Comparison of ENCODE assay signal across 9 cellular contexts in genomic region chr1:84724128-84724860, GRCh38. TPM values are rescaled to one million over a fixed set of nuclear protein-coding genes. Genes with fewer than 3 reads are reported as not detected.
DNase-seq lines count a peak whose midpoint lies in the region; ATAC-seq, FAIRE-seq and TF ChIP-seq lines count a peak whose summit lies in the region.
"Had no signal": no experiment of that assay in that cellular context is flagged by ENCODE, and none has a peak within 500 bp of the region (broad histone marks: within the 10 kb centered on the region; RNA-seq: fewer than 3 reads in every experiment).

No MANE protein-coding gene starts in this region.

- no peak for TF ChIP-seq POLR2A in GM12892 (IDR thresholded peaks at IDR 0.05; ENCODE audit: low read depth, low read length)

- POLR2A ChIA-PET in PC-3 (lab: Charles Lee; ENCODE audit: unreplicated experiment), result no interaction called here

- no peak overlapping the region for H3K27ac Mint-ChIP-seq in activated naive CD8-positive, alpha-beta T cell treated with anti-CD3 and anti-CD28 coated beads for 36 hours
- no peak overlapping the region for H3K27ac Mint-ChIP-seq in neural crest cell (ENCODE audit: unreplicated experiment)

- H3K4me3 Mint-ChIP-seq in activated naive CD8-positive, alpha-beta T cell treated with anti-CD3 and anti-CD28 coated beads for 36 hours, result no peak overlapping the region
- H3K4me3 Mint-ChIP-seq in neural crest cell, result no peak overlapping the region

- H3K27me3 ChIP-seq in PC-3 (ENCODE audit: low read length), result no peaks in the 10 kb centered on the region

- DNase-seq in GM12892 (ENCODE audit: insufficient read length) (no peak), PC-3 (no peak), neural crest cell (ENCODE audit: low read depth, low spot score) (no peak), GM19239 (ENCODE audit: insufficient read length, low spot score) (no peak)
- DNase-seq in activated naive CD8-positive, alpha-beta T cell treated with anti-CD3 and anti-CD28 coated beads for 36 hours, result peak; percentile 33

- H3K36me3 Mint-ChIP-seq in activated naive CD8-positive, alpha-beta T cell treated with anti-CD3 and anti-CD28 coated beads for 36 hours, result no peaks in the 10 kb centered on the region
- H3K36me3 Mint-ChIP-seq in neural crest cell (ENCODE audit: low read depth), result no peaks in the 10 kb centered on the region

- no peaks in the 10 kb centered on the region for H3K9me3 Mint-ChIP-seq in activated naive CD8-positive, alpha-beta T cell treated with anti-CD3 and anti-CD28 coated beads for 36 hours
- H3K9me3 Mint-ChIP-seq in neural crest cell, result peaks cover 2% of the 10 kb centered on the region

- H3K9me3 ChIP-seq in PC-3 (ENCODE audit: low read length), result no peaks in the 10 kb centered on the region

- H3K9me2 ChIP-seq in PC-3 (replicated peaks; ENCODE audit: low read length), result no peaks in the 10 kb centered on the region

- H3K4me1 Mint-ChIP-seq in activated naive CD8-positive, alpha-beta T cell treated with anti-CD3 and anti-CD28 coated beads for 36 hours, result peaks cover 8% of the 10 kb centered on the region
- peaks cover 22% of the 10 kb centered on the region for H3K4me1 Mint-ChIP-seq in neural crest cell

- TF ChIP-seq CTCF in PC-3 (conservative IDR thresholded peaks at IDR 0.05; ENCODE audit: low read depth, low read length) (peak; percentile 64), neural crest cell (conservative IDR thresholded peaks at IDR 0.05) (peak; percentile 56)

- ATAC-seq in PC-3 (no peak), GM19324 (IDR thresholded peaks at IDR 0.05; ENCODE audit: low FRiP score, unreplicated experiment) (no peak), GM19463 (IDR thresholded peaks at IDR 0.05; ENCODE audit: unreplicated experiment) (no peak), esophagus mucosa (no peak)

- H3K4me3 ChIP-seq in PC-3 (ENCODE audit: low read length), result no peak overlapping the region
- H3K4me3 ChIP-seq: lung had no signal

- H3K79me2 ChIP-seq in PC-3 (ENCODE audit: low read length), result no peaks in the 10 kb centered on the region

- no peak overlapping the region for H2AFZ ChIP-seq in PC-3 (ENCODE audit: low read length)

- no peaks in the 10 kb centered on the region for H3K36me3 ChIP-seq in PC-3 (ENCODE audit: low read depth, low read length)

- intact Hi-C loops in PC-3 (cut with micrococcal nuclease), result no loop called here

- BruUV-seq in PC-3 (replicated peaks; lab: Mats Ljungman, UMichigan), result no TSS peak

- H3F3A ChIP-seq in PC-3 (ENCODE audit: low read length, unreplicated experiment), result no peaks in the 10 kb centered on the region

- CTCF ChIA-PET in PC-3 (lab: Charles Lee), result no interaction called here

- H3K27ac ChIP-seq in PC-3 (ENCODE audit: low read length), result no peak overlapping the region

- no peak overlapping the region for H3K9ac ChIP-seq in PC-3 (ENCODE audit: low read length)

- peaks cover 4% of the 10 kb centered on the region for H3K27me3 Mint-ChIP-seq in activated naive CD8-positive, alpha-beta T cell treated with anti-CD3 and anti-CD28 coated beads for 36 hours
- H3K27me3 Mint-ChIP-seq in neural crest cell (ENCODE audit: low read depth), result peaks cover 8% of the 10 kb centered on the region

- peaks cover 15% of the 10 kb centered on the region for H3K4me1 ChIP-seq in PC-3 (ENCODE audit: insufficient read depth, low read length)

- no peaks in the 10 kb centered on the region for H4K20me1 ChIP-seq in PC-3 (ENCODE audit: low read length)

- no peak overlapping the region for H3K4me2 ChIP-seq in PC-3 (ENCODE audit: low read length)

- peak; percentile 46 for FAIRE-seq in GM12892 (lab: Jason Lieb, UNC)
- no peak for FAIRE-seq in GM19239 (lab: Jason Lieb, UNC)

RNA-seq across cellular contexts. Expression of gene SSX2IP, which starts 34.0 kb away (rescaled TPM):
- polyA plus RNA-seq in GM12892 (2012; ENCODE audit: missing spikeins), result 4.7 TPM
- total RNA-seq in PC-3 (2014; rRNA removed) (22.8 and 28.0 TPM in 2 replicates), neural crest cell (23.3 and 24.4 TPM in 2 replicates), esophagus mucosa (11.6 TPM)
- total RNA-seq in activated naive CD8-positive, alpha-beta T cell treated with anti-CD3 and anti-CD28 coated beads for 36 hours, result 10 to 100 TPM; 12.4 to 13.1 TPM
